In the genomic region with DNA sequence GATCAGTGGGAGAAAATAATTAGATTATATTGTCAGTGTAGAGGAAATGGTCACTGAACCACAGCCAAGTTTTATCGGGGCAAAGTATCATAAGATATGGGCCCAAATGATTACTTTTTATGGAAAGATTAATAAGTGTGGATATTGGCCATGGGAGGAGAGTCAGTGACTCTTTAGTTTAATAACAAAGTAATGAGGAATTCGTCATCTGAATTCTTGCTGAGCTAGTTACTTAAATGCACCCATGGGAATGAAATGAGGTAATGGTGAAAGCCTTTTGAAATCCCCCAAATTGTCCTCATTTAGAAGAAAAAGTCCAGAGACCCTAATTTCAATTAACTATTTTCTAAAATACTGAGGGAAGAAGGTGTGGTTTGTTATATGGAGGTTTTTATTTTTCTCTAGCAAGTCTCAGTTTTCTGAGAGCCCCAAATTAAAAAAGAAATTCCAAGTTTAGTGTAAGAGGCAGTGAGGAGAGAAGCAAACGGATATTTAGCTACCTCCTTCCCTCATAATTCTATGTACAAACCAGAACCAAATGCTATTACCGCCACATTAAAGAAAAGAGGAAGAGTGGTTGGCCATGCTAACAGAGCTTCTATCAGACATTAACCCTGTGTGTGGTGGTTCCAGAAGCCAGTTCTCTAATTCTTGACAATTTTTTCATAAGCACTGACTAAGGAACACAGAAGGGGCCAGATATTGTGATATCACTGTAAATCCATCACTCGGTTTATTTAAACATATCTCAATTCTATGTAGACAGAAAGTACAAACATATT, we compare ENCODE assay signal across 8 cellular contexts.
"Had no signal": no experiment of that assay in that cellular context is flagged by ENCODE, and none has a peak within 500 bp of the region (broad histone marks: within the 10 kb centered on the region; RNA-seq: fewer than 3 reads in every experiment).

No MANE protein-coding gene starts in this region.

- DNase-seq: activated CD4-positive, alpha-beta T cell treated with anti-CD3 and anti-CD28 coated beads for 36 hours; activated CD8-positive, alpha-beta T cell treated with anti-CD3 and anti-CD28 coated beads, Interleukin-2, amount 10 ng/mL, durations not matched to agents 7 days and 5 days; activated naive CD4-positive, alpha-beta T cell treated with Interleukin-2 at 50 U/mL for 16 hours; kidney glomerular epithelial cell; stimulated activated CD4-positive, alpha-beta T cell treated with anti-CD3 and anti-CD28 coated beads, Interleukin-2, amount 100 ng/mL, for 48 hours; stimulated activated naive CD4-positive, alpha-beta T cell treated with Interleukin-2 at 50 U/mL for 16 hours; upper lobe of left lung; WERI-Rb-1 had no signal
